ENCODE assay signal across 8 cellular contexts in the genomic region with DNA sequence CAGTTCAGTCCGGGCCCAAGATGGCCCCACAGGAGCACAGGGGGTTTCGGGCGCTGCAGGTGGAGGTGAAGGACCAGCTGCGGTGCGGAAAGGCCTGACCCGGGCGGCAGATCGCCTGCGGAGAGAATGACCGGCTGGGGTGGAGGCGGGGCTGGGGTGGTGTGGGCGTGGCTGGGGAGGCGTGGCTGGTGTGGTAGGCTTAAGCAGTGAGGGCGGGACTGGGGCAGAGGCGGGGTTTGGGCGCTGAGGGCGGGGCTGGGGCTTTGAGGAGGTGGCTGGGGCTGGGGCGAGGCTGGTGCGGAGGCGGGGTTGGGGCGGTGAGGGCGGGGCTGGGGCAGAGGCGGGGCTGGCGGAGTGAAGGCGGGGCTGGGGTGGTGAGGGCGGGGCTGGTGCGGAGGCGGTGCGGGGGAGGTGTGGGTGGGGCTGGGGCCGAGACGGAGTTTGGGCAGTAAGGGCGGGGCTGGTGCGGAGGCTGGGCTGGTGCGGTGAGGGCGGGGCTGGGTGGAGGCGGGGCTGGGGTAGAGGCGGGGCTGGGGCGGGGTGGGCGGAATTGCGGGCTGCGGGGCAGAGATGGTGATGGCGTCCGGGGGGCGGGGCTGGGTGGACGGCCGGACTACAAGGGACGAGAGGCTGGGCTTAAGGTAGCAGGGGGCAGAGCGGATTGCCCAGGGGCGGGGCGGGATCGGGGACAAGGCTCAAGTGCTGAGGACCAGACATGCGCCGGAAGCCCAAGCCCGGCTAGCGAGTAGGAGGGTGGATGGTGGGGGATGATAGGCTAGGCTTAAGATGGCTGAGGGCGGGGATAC. TPM values are rescaled to one million over a fixed set of nuclear protein-coding genes. Genes with fewer than 3 reads are reported as not detected.
DNase-seq lines count a peak whose midpoint lies in the region; TF ChIP-seq lines count a peak whose summit lies in the region.

No MANE protein-coding gene starts in this region.

- CTCF ChIA-PET in activated naive CD4-positive, alpha-beta T cell treated with anti-CD3 and anti-CD28 coated beads for 36 hours (lab: Charles Lee) = interaction anchor here (1.0 kb wide), 1 partner anchor 78 kb away, joined by 4 read pairs; no protein-coding TSS in a partner anchor

- DNase-seq in EL (peak; percentile 98), H4 (ENCODE audit: low spot score) (peak; percentile 94), MM.1S (peak; percentile 94), SJCRH30 (peak; percentile 90 to 94), globus pallidus (ENCODE audit: low spot score) (peak; percentile 97), non-pigmented ciliary epithelial cell (ENCODE audit: low read depth) (peak; percentile 81), substantia nigra (lab: John Stamatoyannopoulos, UW) (peak; percentile 76 to 100 (median 98))
- DNase-seq in activated naive CD4-positive, alpha-beta T cell treated with anti-CD3 and anti-CD28 coated beads for 36 hours = peak; percentile 98

- H3K4me3 Mint-ChIP-seq in activated naive CD4-positive, alpha-beta T cell treated with anti-CD3 and anti-CD28 coated beads for 36 hours = peak overlapping the region; percentile 79

- H3K27me3 ChIP-seq in MM.1S (replicated peaks; ENCODE audit: insufficient read depth, low read length) (0 out of 2 replicates have a peak, but pooled peaks cover 4% of the 10 kb centered on the region), SJCRH30 (no peaks in the 10 kb centered on the region)

- TF ChIP-seq CTCF in MM.1S (IDR thresholded peaks at IDR 0.05; ENCODE audit: low read length) = no peak

- H3K27ac Mint-ChIP-seq in activated naive CD4-positive, alpha-beta T cell treated with anti-CD3 and anti-CD28 coated beads for 36 hours = peak overlapping the region; percentile 66

- peak overlapping the region; percentile 51; the same call in 1 of the 2 replicates for H3K9ac ChIP-seq in MM.1S (ENCODE audit: low read length)

- intact Hi-C loops in activated naive CD4-positive, alpha-beta T cell treated with anti-CD3 and anti-CD28 coated beads for 36 hours (cut with micrococcal nuclease) = loop anchor here (1.0 kb wide), 3 partner anchors 13 to 27 kb away; a partner anchor contains a TSS

- no peak overlapping the region for H3K27ac ChIP-seq in MM.1S (ENCODE audit: low read length)
- no peak overlapping the region for H3K27ac ChIP-seq in SJCRH30
- peak overlapping the region; percentile 74 for H3K27ac ChIP-seq in substantia nigra (ENCODE audit: low read depth, low read length, poor library complexity, severe bottlenecking)

- H3K9me3 ChIP-seq in MM.1S (replicated peaks; ENCODE audit: insufficient read depth, low read length) (no peaks in the 10 kb centered on the region), SJCRH30 (replicated peaks) (no peaks in the 10 kb centered on the region)

- no peaks in the 10 kb centered on the region for H4K20me1 ChIP-seq in MM.1S (ENCODE audit: insufficient read depth, low read length)

- peaks cover 10% of the 10 kb centered on the region for H3K4me1 Mint-ChIP-seq in activated naive CD4-positive, alpha-beta T cell treated with anti-CD3 and anti-CD28 coated beads for 36 hours (ENCODE audit: low read depth)

- no peaks in the 10 kb centered on the region for H3K79me2 ChIP-seq in MM.1S (ENCODE audit: low read length)

- peak overlapping the region; percentile 96 for H2AFZ ChIP-seq in MM.1S (ENCODE audit: low read length)

- no peaks in the 10 kb centered on the region for H3K27me3 Mint-ChIP-seq in activated naive CD4-positive, alpha-beta T cell treated with anti-CD3 and anti-CD28 coated beads for 36 hours (ENCODE audit: low read depth)

- H3F3A ChIP-seq in MM.1S (ENCODE audit: insufficient read depth, low read length) = no peaks in the 10 kb centered on the region

- H3K4me1 ChIP-seq in MM.1S (ENCODE audit: low read length) (peaks cover 11% of the 10 kb centered on the region), SJCRH30 (no peaks in the 10 kb centered on the region)

- no peaks in the 10 kb centered on the region for H3K36me3 Mint-ChIP-seq in activated naive CD4-positive, alpha-beta T cell treated with anti-CD3 and anti-CD28 coated beads for 36 hours (ENCODE audit: low read depth)

- H3K9me2 ChIP-seq in MM.1S (replicated peaks; ENCODE audit: insufficient read depth, low read length) = no peaks in the 10 kb centered on the region

- H3K4me3 ChIP-seq in MM.1S (ENCODE audit: low read length) (peak overlapping the region; percentile 62), SJCRH30 (peak overlapping the region; percentile 48)

- H3K9me3 Mint-ChIP-seq in activated naive CD4-positive, alpha-beta T cell treated with anti-CD3 and anti-CD28 coated beads for 36 hours = no peaks in the 10 kb centered on the region

- H3K36me3 ChIP-seq in MM.1S (replicated peaks; ENCODE audit: insufficient read depth, low read length) (no peaks in the 10 kb centered on the region), SJCRH30 (no peaks in the 10 kb centered on the region)

- H3K4me2 ChIP-seq in MM.1S (ENCODE audit: low read depth, low read length) = peak overlapping the region; percentile 95

RNA-seq across cellular contexts. Expression of a gene that starts 9.9 kb away (rescaled TPM):
- not detected in 2 replicates for total RNA-seq in H4 (2014; rRNA removed; shearing (Covaris generic))
- not detected in 2 replicates for total RNA-seq in SJCRH30 (2014; rRNA removed; shearing (Covaris generic))
- total RNA-seq in activated naive CD4-positive, alpha-beta T cell treated with anti-CD3 and anti-CD28 coated beads for 36 hours = under 1 TPM in 1 of 2 experiments, not detected in 1; 0.17 TPM

RNA-seq across cellular contexts. Expression of a gene that starts 25.3 kb away (rescaled TPM):
- total RNA-seq in H4 (2014; rRNA removed; shearing (Covaris generic)) = not detected in 2 replicates
- not detected in 2 replicates for total RNA-seq in SJCRH30 (2014; rRNA removed; shearing (Covaris generic))
- not detected for total RNA-seq in activated naive CD4-positive, alpha-beta T cell treated with anti-CD3 and anti-CD28 coated beads for 36 hours

RNA-seq across cellular contexts. Expression of a gene that starts 25.5 kb away (rescaled TPM):
- total RNA-seq in H4 (2014; rRNA removed; shearing (Covaris generic)) = 21.8 and 24.0 TPM in 2 replicates
- 27.5 and 27.8 TPM in 2 replicates for total RNA-seq in SJCRH30 (2014; rRNA removed; shearing (Covaris generic))
- total RNA-seq in activated naive CD4-positive, alpha-beta T cell treated with anti-CD3 and anti-CD28 coated beads for 36 hours = 10 to 100 TPM; 51.8 to 52.1 TPM

RNA-seq across cellular contexts. Expression of a gene that starts 27.7 kb away (rescaled TPM):
- total RNA-seq in H4 (2014; rRNA removed; shearing (Covaris generic)) = 165 and 172 TPM in 2 replicates
- total RNA-seq in SJCRH30 (2014; rRNA removed; shearing (Covaris generic)) = 128 and 129 TPM in 2 replicates
- total RNA-seq in activated naive CD4-positive, alpha-beta T cell treated with anti-CD3 and anti-CD28 coated beads for 36 hours = 100 to 1,000 TPM; 122 to 125 TPM

RNA-seq across cellular contexts. Expression of a gene that starts 34.4 kb away (rescaled TPM):
- 0.10 TPM in 1 of 2 replicates, not detected in the other for total RNA-seq in H4 (2014; rRNA removed; shearing (Covaris generic))
- total RNA-seq in SJCRH30 (2014; rRNA removed; shearing (Covaris generic)) = 1.9 and 2.1 TPM in 2 replicates
- total RNA-seq in activated naive CD4-positive, alpha-beta T cell treated with anti-CD3 and anti-CD28 coated beads for 36 hours = 10 to 100 TPM; 22.2 to 25.5 TPM
